In the genomic region with DNA sequence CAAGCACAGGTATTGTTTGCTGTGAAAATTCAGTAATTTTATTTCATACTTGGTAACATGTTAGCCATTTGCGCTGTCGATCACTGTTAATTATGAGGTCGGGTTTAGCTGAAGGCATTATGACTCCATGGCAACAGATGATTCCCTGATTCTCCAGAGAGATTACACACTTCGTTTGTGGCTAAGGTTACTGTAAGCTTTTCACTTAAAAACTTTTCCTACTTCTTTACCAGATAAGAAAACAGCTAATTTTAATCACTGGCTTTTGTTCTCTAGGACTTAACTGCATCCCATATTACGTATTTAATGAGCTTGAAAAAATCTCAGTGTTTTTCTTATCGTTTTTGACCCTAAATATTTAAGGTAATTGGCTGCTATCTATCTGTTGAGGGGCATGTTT, we compare ENCODE assay signal across 17 cellular contexts. TPM values are rescaled to one million over a fixed set of nuclear protein-coding genes. Genes with fewer than 3 reads are reported as not detected.
DNase-seq lines count a peak whose midpoint lies in the region; ATAC-seq and TF ChIP-seq lines count a peak whose summit lies in the region.
"Had no signal": no experiment of that assay in that cellular context is flagged by ENCODE, and none has a peak within 500 bp of the region (broad histone marks: within the 10 kb centered on the region; RNA-seq: fewer than 3 reads in every experiment).

No MANE protein-coding gene starts in this region.

- no peaks in the 10 kb centered on the region for H3K9me3 Mint-ChIP-seq in Calu3 (ENCODE audit: low read depth, unreplicated experiment)
- H3K9me3 Mint-ChIP-seq: dendritic cell treated with granulocyte-macrophage colony-stimulating factor and Interleukin-4, amounts not matched to agents 40 ng/mL and 50 ng/mL, for 4 days; stimulated activated memory B cell treated with anti-CD40 and anti-IgM and Interleukin-4, amounts not matched to agents 10 μg/mL and 1 μg/mL and 100 μg/mL, for 72 hours had no signal

- H3K27me3 Mint-ChIP-seq in Calu3 (ENCODE audit: unreplicated experiment): no peaks in the 10 kb centered on the region
- H3K27me3 Mint-ChIP-seq: dendritic cell treated with granulocyte-macrophage colony-stimulating factor and Interleukin-4, amounts not matched to agents 40 ng/mL and 50 ng/mL, for 4 days; stimulated activated memory B cell treated with anti-CD40 and anti-IgM and Interleukin-4, amounts not matched to agents 10 μg/mL and 1 μg/mL and 100 μg/mL, for 72 hours had no signal

- H3K36me3 ChIP-seq in Karpas-422 (ENCODE audit: insufficient read depth, low read length): 0 out of 2 replicates have a peak, but pooled peaks cover 4% of the 10 kb centered on the region
- peaks cover 3% of the 10 kb centered on the region for H3K36me3 ChIP-seq in SK-N-MC (ENCODE audit: insufficient read depth, low read length)
- no peaks in the 10 kb centered on the region for H3K36me3 ChIP-seq in left ventricle myocardium inferior
- H3K36me3 ChIP-seq: ovary had no signal

- H3K9me3 ChIP-seq in Karpas-422 (ENCODE audit: low read length): no peaks in the 10 kb centered on the region
- no peaks in the 10 kb centered on the region for H3K9me3 ChIP-seq in SK-N-MC (ENCODE audit: low read depth, low read length)
- H3K9me3 ChIP-seq in left ventricle myocardium inferior (replicated peaks): no peaks in the 10 kb centered on the region
- H3K9me3 ChIP-seq: ovary had no signal

- ATAC-seq in GM18511 (IDR thresholded peaks at IDR 0.05; ENCODE audit: unreplicated experiment): no peak
- ATAC-seq: HCT116; stimulated activated memory B cell treated with anti-CD40 and anti-IgM and Interleukin-4, amounts not matched to agents 10 μg/mL and 1 μg/mL and 100 μg/mL, for 72 hours had no signal

- H3K4me1 Mint-ChIP-seq in Calu3 (ENCODE audit: low read depth, unreplicated experiment): peaks cover 32% of the 10 kb centered on the region

- H3K4me3 Mint-ChIP-seq in Calu3 (ENCODE audit: low read depth, unreplicated experiment): peak overlapping the region; percentile 93
- H3K4me3 Mint-ChIP-seq: dendritic cell treated with granulocyte-macrophage colony-stimulating factor and Interleukin-4, amounts not matched to agents 40 ng/mL and 50 ng/mL, for 4 days; stimulated activated memory B cell treated with anti-CD40 and anti-IgM and Interleukin-4, amounts not matched to agents 10 μg/mL and 1 μg/mL and 100 μg/mL, for 72 hours had no signal

- DNase-seq in Calu3 (no peak), Karpas-422 (no peak), SK-N-MC (ENCODE audit: low read depth, low spot score) (no peak), left kidney (ENCODE audit: low read depth, low spot score) (peak; percentile 15), GM10266 (ENCODE audit: extremely low spot score) (no peak), left ventricle myocardium inferior (no peak)
- no peak for DNase-seq in activated CD4-positive, alpha-beta T cell treated with anti-CD3 and anti-CD28 coated beads for 48 hours
- DNase-seq: amniotic stem cell; glutamatergic neuron; NCI-H2171; ovary; stimulated activated CD4-positive, alpha-beta T cell treated with anti-CD3 and anti-CD28 coated beads, Interleukin-1b, Interleukin-23, amount 100 ng/mL, for 48 hours had no signal

- H2AFZ ChIP-seq in Karpas-422 (ENCODE audit: low read length): no peak overlapping the region

- H3K9ac ChIP-seq in Karpas-422 (ENCODE audit: low read length) (no peak overlapping the region), SK-N-MC (ENCODE audit: insufficient read length) (peak overlapping the region; percentile 58)

- H3K36me3 Mint-ChIP-seq in Calu3 (ENCODE audit: insufficient read depth, unreplicated experiment): peaks cover 20% of the 10 kb centered on the region

- H3K9me2 ChIP-seq in Karpas-422 (replicated peaks; ENCODE audit: insufficient read depth, low read length): no peaks in the 10 kb centered on the region

- no peak overlapping the region for H3K4me3 ChIP-seq in Karpas-422 (ENCODE audit: low read length)
- H3K4me3 ChIP-seq in SK-N-MC: peak overlapping the region; percentile 87
- no peak overlapping the region for H3K4me3 ChIP-seq in left ventricle myocardium inferior
- H3K4me3 ChIP-seq: ovary had no signal

- H3K4me1 ChIP-seq in Karpas-422 (ENCODE audit: low read length) (peaks cover 68% of the 10 kb centered on the region), left ventricle myocardium inferior (peaks cover 42% of the 10 kb centered on the region)

- H3K27me3 ChIP-seq in Karpas-422 (ENCODE audit: low read length) (no peaks in the 10 kb centered on the region), left ventricle myocardium inferior (ENCODE audit: low read depth) (no peaks in the 10 kb centered on the region)
- H3K27me3 ChIP-seq: ovary had no signal

- intact Hi-C loops in Calu3 (cut with micrococcal nuclease; ENCODE audit: unreplicated experiment) (loop anchor here (5.0 to 10.0 kb wide), 3 partner anchors 184 to 492 kb away; partner anchors contain the start of gene NPNT), left ventricle myocardium inferior (cut with micrococcal nuclease) (no loop called here)

- TF ChIP-seq CTCF in Calu3 (IDR thresholded peaks at IDR 0.05; ENCODE audit: unreplicated experiment) (no peak), GM10266 (IDR thresholded peaks at IDR 0.05; ENCODE audit: control insufficient read depth, insufficient read depth, low read depth, missing control alignments) (no peak), left ventricle myocardium inferior (IDR thresholded peaks at IDR 0.05; ENCODE audit: borderline replicate concordance) (no peak)

- peak overlapping the region; percentile 30 for H3K27ac Mint-ChIP-seq in Calu3 (ENCODE audit: unreplicated experiment)
- H3K27ac Mint-ChIP-seq: dendritic cell treated with granulocyte-macrophage colony-stimulating factor and Interleukin-4, amounts not matched to agents 40 ng/mL and 50 ng/mL, for 4 days; stimulated activated memory B cell treated with anti-CD40 and anti-IgM and Interleukin-4, amounts not matched to agents 10 μg/mL and 1 μg/mL and 100 μg/mL, for 72 hours had no signal

- H3K4me2 ChIP-seq in Karpas-422 (ENCODE audit: low read depth, low read length, poor library complexity, severe bottlenecking): peak overlapping the region; percentile 23

- no peak overlapping the region for H3K27ac ChIP-seq in Karpas-422 (ENCODE audit: low read length)
- H3K27ac ChIP-seq in SK-N-MC: no peak overlapping the region
- H3K27ac ChIP-seq in left ventricle myocardium inferior (replicated peaks): no peak overlapping the region
- H3K27ac ChIP-seq: C4-2B, ovary had no signal

- CTCF ChIA-PET in Calu3 (lab: Charles Lee): interaction anchor here (1.8 kb wide), 1 partner anchor 237 kb away, joined by 5 read pairs; the partner anchor contains the start of gene PPA2

- peaks cover 85% of the 10 kb centered on the region for H3K79me2 ChIP-seq in Karpas-422 (ENCODE audit: low read length)

- H4K20me1 ChIP-seq in Karpas-422 (ENCODE audit: insufficient read depth, low read depth, low read length): no peaks in the 10 kb centered on the region; the same call in 1 of the 2 replicates

- no TSS peak for BruUV-seq in Calu3 (replicated peaks; lab: Mats Ljungman, UMichigan)

RNA-seq across cellular contexts. Expression of gene GSTCD, which starts 2.1 kb away (rescaled TPM):
- total RNA-seq in Calu3 (2022): 22.5 and 23.9 TPM in 2 replicates
- total RNA-seq in Karpas-422 (2014; rRNA removed; shearing (Covaris generic); ENCODE audit: low replicate concordance): 20.6 and 23.9 TPM in 2 replicates
- 5.9 TPM for total RNA-seq in left ventricle myocardium inferior

RNA-seq across cellular contexts. Expression of gene INTS12, which starts 2.2 kb away (rescaled TPM):
- total RNA-seq in Calu3 (2022) (11.8 and 13.4 TPM in 2 replicates), left ventricle myocardium inferior (20.6 TPM)
- total RNA-seq in Karpas-422 (2014; rRNA removed; shearing (Covaris generic); ENCODE audit: low replicate concordance): 23.4 and 25.3 TPM in 2 replicates
